In genomic region chr16:55832788-55833583, GRCh38 we compare ENCODE assay signal across 1 cellular context.
TF ChIP-seq lines count a peak whose summit lies in the region.

TSS of gene CES1 (minus strand) at chr16:55833096. CDS start at chr16:55833055, 41 bp downstream.

TF ChIP-seq in H1, 55 proteins besides CTCF, POLR2A, EP300 and RAD21 (continued from another document):
- TF ChIP-seq MAX (IDR thresholded peaks at IDR 0.05) = no peak
